Comparison of ENCODE assay signal across 21 cellular contexts in the genomic region with DNA sequence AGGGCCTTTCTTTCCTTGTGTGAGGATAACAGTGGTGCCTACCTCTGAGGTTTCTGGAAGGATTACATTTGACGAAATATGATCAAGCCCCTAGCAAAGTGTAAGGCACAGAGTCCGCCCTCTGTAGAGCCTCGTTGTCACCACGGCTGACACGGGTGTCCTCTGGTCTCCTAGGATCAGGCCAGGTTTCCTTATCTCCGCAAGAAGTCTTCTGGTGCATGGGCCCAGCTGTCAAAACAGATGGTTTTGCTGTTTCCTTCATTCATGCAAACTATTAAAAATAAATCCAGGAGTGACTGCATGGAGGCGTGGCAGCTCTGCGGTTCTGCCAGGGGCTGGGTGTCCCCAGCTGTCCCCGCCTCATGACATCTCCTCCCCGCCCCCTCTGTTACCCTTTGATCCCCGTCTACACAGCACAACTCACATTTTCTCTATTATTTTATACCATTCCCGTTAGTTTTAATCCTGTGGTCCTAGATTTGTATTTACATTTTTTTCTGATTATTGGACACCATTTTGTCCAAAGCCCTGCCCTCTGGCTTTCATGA.
A peak's percentile ranks its signal among the peaks of the same experiment; 100 is the strongest.
DNase-seq lines count a peak whose midpoint lies in the region; ATAC-seq, FAIRE-seq and TF ChIP-seq lines count a peak whose summit lies in the region.
"Had no signal": no experiment of that assay in that cellular context is flagged by ENCODE, and none has a peak within 500 bp of the region (broad histone marks: within the 10 kb centered on the region; RNA-seq: fewer than 3 reads in every experiment).

No MANE protein-coding gene starts in this region.

- peak overlapping the region in 2 of 3 experiments; percentile 23 to 47; a peak in 3 of 6 replicates for H3K4me3 ChIP-seq in HepG2 (replicated peaks in 1 of 3; ENCODE audit: insufficient read depth in 1 of 3, low read depth in 2 of 3, low read length in 3 of 3)
- H3K4me3 ChIP-seq in right lobe of liver, result no peak overlapping the region
- H3K4me3 ChIP-seq in thyroid gland (replicated peaks in 1 of 3), result no peak overlapping the region
- H3K4me3 ChIP-seq in right atrium auricular region, result no peak overlapping the region
- H3K4me3 ChIP-seq: GM12878, SJSA1 had no signal

- no peaks in the 10 kb centered on the region for H3K79me2 ChIP-seq in HepG2 (ENCODE audit: insufficient read depth, low read length)

- peaks cover 0 to 5% of the 10 kb centered on the region in 2 experiments; a peak in 1 of 5 replicates for H3K27me3 ChIP-seq in HepG2 (ENCODE audit: control insufficient read depth in 1 of 2, insufficient read depth in 2 of 2, low read length in 2 of 2)
- H3K27me3 ChIP-seq in right lobe of liver, result no peaks in the 10 kb centered on the region
- H3K27me3 ChIP-seq in thyroid gland, result no peaks in the 10 kb centered on the region
- no peaks in the 10 kb centered on the region for H3K27me3 ChIP-seq in right atrium auricular region
- H3K27me3 ChIP-seq: SJSA1 had no signal

- no peak overlapping the region for H3K9ac ChIP-seq in HepG2 (ENCODE audit: insufficient read depth, low read depth, low read length)
- H3K9ac ChIP-seq: KMS-11 had no signal

- H3K27ac ChIP-seq in HepG2 (ENCODE audit: extremely low read length, insufficient read depth, low read length) (no peak overlapping the region), right lobe of liver (no peak overlapping the region), thyroid gland (no peak overlapping the region), right atrium auricular region (no peak overlapping the region)
- H3K27ac ChIP-seq: HL-60, KMS-11, SJSA1 had no signal

- TF ChIP-seq POLR2A in HepG2 (IDR thresholded peaks at IDR 0.05; ENCODE audit: insufficient read depth in 1 of 2, low read depth in 2 of 2, low read length in 2 of 2), result no peak
- TF ChIP-seq POLR2A in right lobe of liver (IDR thresholded peaks at IDR 0.05), result no peak
- no peak for TF ChIP-seq POLR2A in thyroid gland (IDR thresholded peaks at IDR 0.05)

- no peaks in the 10 kb centered on the region for H4K20me1 ChIP-seq in HepG2 (ENCODE audit: insufficient read depth, low read length)

- DNase-seq in HepG2 (ENCODE audit: low spot score) (no peak), right lobe of liver (no peak), SW480 (ENCODE audit: low spot score) (peak; percentile 20), myocyte (ENCODE audit: low read depth) (peak; percentile 94), thyroid gland (no peak), right atrium auricular region (ENCODE audit: low spot score) (no peak)
- DNase-seq: AML-193, DMS79 treated with DMSO at 0.1 percent for 48 hours, H7, NCI-H1105, NCI-H2029 treated with DMSO at 0.1 percent for 48 hours, NCI-H526 treated with DMSO at 0.1 percent for 48 hours, OCI-M1 had no signal

- H3K36me3 ChIP-seq in HepG2 (replicated peaks in 1 of 2; ENCODE audit: control insufficient read depth in 1 of 2, insufficient read depth in 2 of 2, low read length in 2 of 2), result no peaks in the 10 kb centered on the region
- no peaks in the 10 kb centered on the region for H3K36me3 ChIP-seq in right lobe of liver
- no peaks in the 10 kb centered on the region for H3K36me3 ChIP-seq in thyroid gland
- H3K36me3 ChIP-seq in right atrium auricular region, result no peaks in the 10 kb centered on the region
- H3K36me3 ChIP-seq: SJSA1 had no signal

- in situ Hi-C loops in HepG2 (cut with HindIII; ENCODE audit: extremely low pct_ligation_motif_present, low pct_unique_long_range_greater_than_20kb), result no loop called here

- H3K9me3 ChIP-seq in HepG2 (ENCODE audit: low read length) (peaks cover 12% of the 10 kb centered on the region; the same call in 1 of the 2 replicates), right lobe of liver (no peaks in the 10 kb centered on the region), thyroid gland (no peaks in the 10 kb centered on the region), right atrium auricular region (peaks cover 0 to 16% of the 10 kb centered on the region in 2 donors)

- CTCF ChIA-PET in HepG2 (lab: Yijun Ruan, JAX; ENCODE audit: low intra/inter-chr PET ratio, low total read pairs), result no interaction called here

- peaks cover 20% of the 10 kb centered on the region for H3K4me1 ChIP-seq in HepG2 (ENCODE audit: insufficient read depth, low read length)
- H3K4me1 ChIP-seq in right lobe of liver, result no peaks in the 10 kb centered on the region
- no peaks in the 10 kb centered on the region for H3K4me1 ChIP-seq in thyroid gland
- H3K4me1 ChIP-seq in right atrium auricular region, result no peaks in the 10 kb centered on the region
- H3K4me1 ChIP-seq: SJSA1 had no signal

- no peak for FAIRE-seq in HepG2 (lab: Jason Lieb, UNC)
- FAIRE-seq: D721Med, GM12878, RCC 7860 had no signal

- H2AFZ ChIP-seq in HepG2 (ENCODE audit: low read length), result peak overlapping the region; percentile 54

- POLR2A ChIA-PET in HepG2 (lab: Yijun Ruan, JAX), result no interaction called here

- intact Hi-C loops in HepG2 (cut with micrococcal nuclease; ENCODE audit: unreplicated experiment) (no loop called here), right lobe of liver (cut with DNase I) (no loop called here), thyroid gland (cut with DNase I) (no loop called here)

- BruUV-seq in HepG2 (replicated peaks; lab: Mats Ljungman, UMichigan), result no TSS peak

- TF ChIP-seq EP300 in HepG2 (IDR thresholded peaks at IDR 0.05; ENCODE audit: low read depth in 2 of 2, low read length in 2 of 2) (no peak), HepG2 (CRISPR knock-in tag; IDR thresholded peaks at IDR 0.05; ENCODE audit: borderline replicate concordance) (no peak)

- peak overlapping the region; percentile 69 for H3K4me2 ChIP-seq in HepG2 (ENCODE audit: low read depth, low read length)
- H3K4me2 ChIP-seq: KMS-11 had no signal

- TF ChIP-seq CTCF in HepG2 (CRISPR knock-in tag; IDR thresholded peaks at IDR 0.05), result no peak
- TF ChIP-seq CTCF in right lobe of liver (IDR thresholded peaks at IDR 0.05), result no peak
- TF ChIP-seq CTCF in thyroid gland (IDR thresholded peaks at IDR 0.05), result no peak
- TF ChIP-seq CTCF in right atrium auricular region (IDR thresholded peaks at IDR 0.05), result no peak

- 14% methylated on average over 7 of the region's 12 CpGs for WGBS in HepG2 (ENCODE audit: low lambda C conversion rate)
- 81% methylated on average over 8 of the region's 12 CpGs for WGBS in right lobe of liver (ENCODE audit: insufficient coverage, low coverage, low lambda C conversion rate, missing lambda C conversion rate)
- WGBS in thyroid gland, 2 donors, result 96% methylated on average over 8 to 12 of the region's 12 CpGs

- ATAC-seq in HepG2, result peak; percentile 71
- no peak for ATAC-seq in right lobe of liver
- no peak for ATAC-seq in HG03095 (IDR thresholded peaks at IDR 0.05; ENCODE audit: unreplicated experiment)
- ATAC-seq in HG02870 (IDR thresholded peaks at IDR 0.05; ENCODE audit: unreplicated experiment), result no peak
- ATAC-seq: GM12878 had no signal

- no peak for TF ChIP-seq RAD21 in HepG2 (CRISPR knock-in tag; IDR thresholded peaks at IDR 0.05)

TF ChIP-seq in HepG2, 621 proteins besides CTCF, POLR2A, EP300 and RAD21:
- TF ChIP-seq ZNF552 (CRISPR knock-in tag; IDR thresholded peaks at IDR 0.05; ENCODE audit: borderline replicate concordance) (no peak), ZMYM3 (CRISPR knock-in tag; IDR thresholded peaks at IDR 0.05) (no peak)

Comparison
In these comparisons a context has a peak if more than half of its experiments do, and no peak if none do; other contexts are left out.
1. H3K4me3 ChIP-seq: peak in HepG2 (2 of 3); none in right lobe of liver (0 of 3), thyroid gland (0 of 3) and right atrium auricular region (0 of 2).
2. DNase-seq: peak in SW480 (single experiment) and myocyte (single experiment); none in HepG2 (single experiment), right lobe of liver (0 of 3), thyroid gland (0 of 2) and right atrium auricular region (single experiment).